7 cellular contexts compared by ENCODE assay signal in genomic region chr1:85297855-85298629, GRCh38. TPM values are rescaled to one million over a fixed set of nuclear protein-coding genes. Genes with fewer than 3 reads are reported as not detected.
DNase-seq lines count a peak whose midpoint lies in the region; ATAC-seq and TF ChIP-seq lines count a peak whose summit lies in the region.

No MANE protein-coding gene starts in this region.

- H3K4me3 ChIP-seq in fibroblast of villous mesenchyme (ENCODE audit: low read depth, low read length) = peak overlapping the region; percentile 28

- no peak for TF ChIP-seq CTCF in fibroblast of villous mesenchyme (IDR thresholded peaks at IDR 0.05; ENCODE audit: insufficient read depth, low read depth, low read length)

- intact Hi-C loops in sciatic nerve (cut with DNase I) = no loop called here

- ATAC-seq in GM18520 (IDR thresholded peaks at IDR 0.05; ENCODE audit: unreplicated experiment) = peak; percentile 96
- ATAC-seq in HG02943 (IDR thresholded peaks at IDR 0.05; ENCODE audit: low read depth, unreplicated experiment) = peak; percentile 92
- ATAC-seq in sciatic nerve = peak; percentile 87

- DNase-seq in NCI-H345 (lab: John Stamatoyannopoulos, UW) (peak; percentile 79), fibroblast of villous mesenchyme (ENCODE audit: low read depth) (peak; percentile 99), sciatic nerve (ENCODE audit: low spot score) (no peak), OCI-M2 (lab: John Stamatoyannopoulos, UW; ENCODE audit: unreplicated experiment) (no peak)
- DNase-seq in activated T-cell treated with anti-CD3 and anti-CD28 coated beads, Interleukin-2, amount 50 U/mL, for 1 hour = peak; percentile 45

RNA-seq across cellular contexts. Expression of gene BCL10, which starts 21.6 kb away (rescaled TPM):
- total RNA-seq in fibroblast of villous mesenchyme (23.2 and 36.7 TPM in 2 replicates), sciatic nerve (17.8 TPM)

RNA-seq across cellular contexts. Expression of gene C1orf52, which starts 38.6 kb away (rescaled TPM):
- total RNA-seq in fibroblast of villous mesenchyme = 14.2 and 23.7 TPM in 2 replicates
- 30.9 TPM for total RNA-seq in sciatic nerve

Comparison
In these comparisons a context has a peak if more than half of its experiments do, and no peak if none do; other contexts are left out.
1. DNase-seq: peak in NCI-H345 (single experiment), activated T-cell treated with anti-CD3 and anti-CD28 coated beads, Interleukin-2, amount 50 U/mL, for 1 hour (single experiment) and fibroblast of villous mesenchyme (single experiment); none in sciatic nerve (single experiment) and OCI-M2 (single experiment).
2. Peak in every context shown above with its lines, with median percentiles within 50 percentile points of each other: ATAC-seq.